In genomic region chr4:26424143-26424542, GRCh38 we compare ENCODE assay signal across 10 cellular contexts.
"Had no signal": no experiment of that assay in that cellular context is flagged by ENCODE, and none has a peak within 500 bp of the region (broad histone marks: within the 10 kb centered on the region; RNA-seq: fewer than 3 reads in every experiment).

No MANE protein-coding gene starts in this region.

- H3K27me3 Mint-ChIP-seq: dendritic cell treated with granulocyte-macrophage colony-stimulating factor and Interleukin-4, amounts not matched to agents 40 ng/mL and 50 ng/mL, for 4 days; naive thymus-derived CD4-positive, alpha-beta T cell; stimulated activated naive CD8-positive, alpha-beta T cell treated with anti-CD3 and anti-CD28 coated beads, Interleukin-15, amount 100 ng/mL, for 72 hours had no signal

- H3K27ac Mint-ChIP-seq: dendritic cell treated with granulocyte-macrophage colony-stimulating factor and Interleukin-4, amounts not matched to agents 40 ng/mL and 50 ng/mL, for 4 days; stimulated activated naive CD8-positive, alpha-beta T cell treated with anti-CD3 and anti-CD28 coated beads, Interleukin-15, amount 100 ng/mL, for 72 hours had no signal

- H3K9me3 Mint-ChIP-seq: dendritic cell treated with granulocyte-macrophage colony-stimulating factor and Interleukin-4, amounts not matched to agents 40 ng/mL and 50 ng/mL, for 4 days; stimulated activated naive CD8-positive, alpha-beta T cell treated with anti-CD3 and anti-CD28 coated beads, Interleukin-15, amount 100 ng/mL, for 72 hours had no signal

- DNase-seq: cerebellar nuclear complex; esophagus squamous epithelium; foreskin fibroblast; head of caudate nucleus; naive thymus-derived CD4-positive, alpha-beta T cell; right cardiac atrium; stimulated activated CD4-positive, alpha-beta T cell treated with anti-CD3 and anti-CD28 coated beads, Interleukin-2, amount 100 ng/mL, for 48 hours; stimulated activated naive CD8-positive, alpha-beta T cell treated with anti-CD3 and anti-CD28 coated beads, Interleukin-15, amount 100 ng/mL, for 72 hours; trophoblast cell had no signal

- H3K4me3 Mint-ChIP-seq: dendritic cell treated with granulocyte-macrophage colony-stimulating factor and Interleukin-4, amounts not matched to agents 40 ng/mL and 50 ng/mL, for 4 days; naive thymus-derived CD4-positive, alpha-beta T cell; stimulated activated naive CD8-positive, alpha-beta T cell treated with anti-CD3 and anti-CD28 coated beads, Interleukin-15, amount 100 ng/mL, for 72 hours had no signal

- ATAC-seq: naive thymus-derived CD4-positive, alpha-beta T cell; right cardiac atrium; stimulated activated naive CD8-positive, alpha-beta T cell treated with anti-CD3 and anti-CD28 coated beads, Interleukin-15, amount 100 ng/mL, for 72 hours had no signal
